8 cellular contexts compared by ENCODE assay signal in genomic region chr18:8988262-8988871, GRCh38.
A peak's percentile ranks its signal among the peaks of the same experiment; 100 is the strongest.
DNase-seq lines count a peak whose midpoint lies in the region; ATAC-seq and TF ChIP-seq lines count a peak whose summit lies in the region.

No MANE protein-coding gene starts in this region.

- ATAC-seq in HG03097 (IDR thresholded peaks at IDR 0.05; ENCODE audit: low FRiP score, unreplicated experiment), result peak; percentile 67

- no peaks in the 10 kb centered on the region for H3K4me1 ChIP-seq in colonic mucosa

- no peaks in the 10 kb centered on the region for H3K36me3 ChIP-seq in colonic mucosa

- TF ChIP-seq POLR2A in lower leg skin (IDR thresholded peaks at IDR 0.05), result no peak

- H3K27me3 ChIP-seq in colonic mucosa, result no peaks in the 10 kb centered on the region

- TF ChIP-seq CTCF in colonic mucosa (IDR thresholded peaks at IDR 0.05) (peak; percentile 75), lower leg skin (IDR thresholded peaks at IDR 0.05) (no peak)

- DNase-seq in NCI-H2107 treated with DMSO at 0.1 percent for 48 hours (lab: John Stamatoyannopoulos, UW; ENCODE audit: unreplicated experiment) (peak; percentile 5), NCI-H2107 (lab: John Stamatoyannopoulos, UW) (no peak), NCI-H345 treated with DMSO at 0.1 percent for 48 hours (lab: John Stamatoyannopoulos, UW; ENCODE audit: unreplicated experiment) (peak; percentile 57), colonic mucosa (peak; percentile 44), lower leg skin (ENCODE audit: low spot score in 2 of 2) (peak; percentile 35 to 88)
- DNase-seq in activated CD4-positive, alpha-beta T cell treated with anti-CD3 and anti-CD28 coated beads for 4 hours, result peak; percentile 48 to 55
- DNase-seq in stimulated activated CD8-positive, alpha-beta memory T cell treated with anti-CD3 and anti-CD28 coated beads, Interleukin-12 subunit alpha, Interleukin-12 subunit beta, amount 100 ng/mL, for 4 hours (ENCODE audit: low read depth), result peak; percentile 9

- H3K9ac ChIP-seq in colonic mucosa (ENCODE audit: low read depth in 2 of 2, low read length in 2 of 2), result no peak overlapping the region

- no peak overlapping the region for H3K27ac ChIP-seq in colonic mucosa

- WGBS in lower leg skin, 2 donors, result 34% methylated on average over 10 of the region's 10 CpGs

- H3K9me3 ChIP-seq in colonic mucosa, result no peaks in the 10 kb centered on the region

- intact Hi-C loops in colonic mucosa (cut with DNase I), result loop anchor here (2.0 to 5.0 kb wide), 2 partner anchors 292 to 511 kb away; no protein-coding TSS in a partner anchor
- intact Hi-C loops in lower leg skin (cut with DNase I; ENCODE audit: low total_unique reads), result loop anchor here (10.0 kb wide), 1 partner anchor 334 kb away; no protein-coding TSS in a partner anchor

- no peak overlapping the region for H3K4me3 ChIP-seq in colonic mucosa
- no peak overlapping the region for H3K4me3 ChIP-seq in lower leg skin (ENCODE audit: low read depth, poor library complexity, severe bottlenecking)
